Comparison of ENCODE assay signal across 14 cellular contexts in the genomic region with DNA sequence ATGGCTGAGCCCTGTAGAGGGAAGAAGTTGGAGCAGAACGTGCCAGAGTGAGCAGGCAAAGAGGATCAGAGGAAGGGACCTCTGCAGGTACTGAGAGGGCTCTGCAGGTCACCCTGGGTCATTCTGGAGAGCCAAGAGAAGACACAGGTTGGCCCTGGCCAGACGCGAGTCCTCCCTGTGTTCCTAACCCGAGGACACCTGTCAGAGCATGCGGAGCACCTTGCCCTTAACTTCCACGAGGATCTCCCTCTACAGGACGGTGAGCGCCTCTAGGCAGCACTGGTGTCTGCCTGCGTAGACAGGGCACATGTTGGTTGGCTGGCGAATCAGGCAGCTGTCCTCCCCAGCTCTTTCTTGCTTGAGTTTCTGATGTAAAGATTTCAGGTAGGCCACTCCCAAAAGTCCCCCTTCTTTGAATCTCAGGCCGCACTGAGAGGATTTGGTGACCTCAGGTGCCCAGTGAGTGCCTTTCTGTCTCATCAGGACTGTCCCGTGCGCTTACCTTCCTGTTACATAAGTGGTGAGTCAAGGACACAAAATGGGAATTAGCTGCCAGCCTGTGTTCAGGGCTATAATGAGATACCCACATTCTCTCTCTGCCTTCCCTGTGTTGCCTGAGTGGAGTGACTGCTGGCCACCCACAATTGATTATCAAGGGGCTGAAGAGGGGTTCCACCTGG. TPM values are rescaled to one million over a fixed set of nuclear protein-coding genes. Genes with fewer than 3 reads are reported as not detected.
A peak's percentile ranks its signal among the peaks of the same experiment; 100 is the strongest.
DNase-seq lines count a peak whose midpoint lies in the region; ATAC-seq, FAIRE-seq and TF ChIP-seq lines count a peak whose summit lies in the region.
"Had no signal": no experiment of that assay in that cellular context is flagged by ENCODE, and none has a peak within 500 bp of the region (broad histone marks: within the 10 kb centered on the region; RNA-seq: fewer than 3 reads in every experiment).

No MANE protein-coding gene starts in this region.

- no peaks in the 10 kb centered on the region for H3K27me3 Mint-ChIP-seq in chondrocyte (ENCODE audit: low read depth)

- TF ChIP-seq CTCF in WERI-Rb-1 (IDR thresholded peaks at IDR 0.05; ENCODE audit: low read depth, low read length) (no peak), chondrocyte (IDR thresholded peaks at IDR 0.05) (no peak), right lobe of liver (IDR thresholded peaks at IDR 0.05) (peak in 1 of 4 donors; percentile 13), suprapubic skin (IDR thresholded peaks at IDR 0.05) (no peak)

- no peaks in the 10 kb centered on the region for H3K9me3 Mint-ChIP-seq in chondrocyte (ENCODE audit: low read depth)
- H3K9me3 Mint-ChIP-seq: activated T-cell treated with anti-CD3 and anti-CD28 coated beads, Interleukin-2, amount 50 U/mL, for 4 hours had no signal

- no peaks in the 10 kb centered on the region for H3K27me3 ChIP-seq in WERI-Rb-1 (ENCODE audit: insufficient read depth, low read depth, severe bottlenecking)
- no peaks in the 10 kb centered on the region for H3K27me3 ChIP-seq in right lobe of liver
- no peaks in the 10 kb centered on the region for H3K27me3 ChIP-seq in suprapubic skin
- H3K27me3 ChIP-seq: brain microvascular endothelial cell had no signal

- peak; percentile 45 to 69 (median 60) for ATAC-seq in right lobe of liver
- no peak for ATAC-seq in GM21515 (IDR thresholded peaks at IDR 0.05; ENCODE audit: unreplicated experiment)
- ATAC-seq: activated T-cell treated with anti-CD3 and anti-CD28 coated beads, Interleukin-2, amount 50 U/mL, for 4 hours had no signal

- FAIRE-seq in GM12891 (lab: Jason Lieb, UNC): no peak
- FAIRE-seq: endothelial cell of umbilical vein had no signal

- H3K36me3 ChIP-seq in WERI-Rb-1 (peaks cover 62% of the 10 kb centered on the region), right lobe of liver (peaks cover 0 to 6% (median 0%) of the 10 kb centered on the region in 4 donors), suprapubic skin (peaks cover 15% of the 10 kb centered on the region)

- H3K4me3 Mint-ChIP-seq in chondrocyte (ENCODE audit: unreplicated experiment): no peak overlapping the region
- H3K4me3 Mint-ChIP-seq: activated T-cell treated with anti-CD3 and anti-CD28 coated beads, Interleukin-2, amount 50 U/mL, for 4 hours had no signal

- no peak overlapping the region for H3K27ac Mint-ChIP-seq in chondrocyte (ENCODE audit: unreplicated experiment)

- TF ChIP-seq POLR2A in right lobe of liver (IDR thresholded peaks at IDR 0.05) (no peak), suprapubic skin (IDR thresholded peaks at IDR 0.05) (no peak), GM12891 (IDR thresholded peaks at IDR 0.05; ENCODE audit: low read depth, low read length) (no peak)

- H3K4me1 Mint-ChIP-seq in chondrocyte (ENCODE audit: low read depth): peaks cover 25% of the 10 kb centered on the region

- DNase-seq in WERI-Rb-1 (peak; percentile 25), chondrocyte (ENCODE audit: low spot score) (peak; percentile 68), right lobe of liver (peak in 1 of 3 donors; percentile 70), suprapubic skin (ENCODE audit: low spot score in 2 of 2) (no peak), GM12891 (ENCODE audit: insufficient read length, low spot score) (no peak), KG1 (lab: John Stamatoyannopoulos, UW) (no peak)
- DNase-seq: activated T-cell treated with anti-CD3 and anti-CD28 coated beads, Interleukin-2, amount 50 U/mL, for 4 hours; brain microvascular endothelial cell; KBM-7; NCI-H2029 treated with DMSO at 0.1 percent for 48 hours; NK-92 treated with Interleukin-12 subunit alpha and Interleukin-12 subunit beta, amount 100 ng/mL, for 24 hours; SK-N-SH had no signal

- H3K4me3 ChIP-seq in WERI-Rb-1 (ENCODE audit: low read depth, low read length) (no peak overlapping the region), right lobe of liver (no peak overlapping the region), suprapubic skin (no peak overlapping the region)

- peaks cover 0 to 30% (median 13%) of the 10 kb centered on the region in 4 donors for H3K4me1 ChIP-seq in right lobe of liver
- H3K4me1 ChIP-seq in suprapubic skin: peaks cover 55% of the 10 kb centered on the region

- H3K9me3 ChIP-seq in WERI-Rb-1 (ENCODE audit: severe bottlenecking) (no peaks in the 10 kb centered on the region), right lobe of liver (no peaks in the 10 kb centered on the region), suprapubic skin (no peaks in the 10 kb centered on the region)
- H3K9me3 ChIP-seq: SK-N-SH had no signal

- intact Hi-C loops in right lobe of liver (cut with DNase I): no loop called here

- WGBS in right lobe of liver (ENCODE audit: insufficient coverage, low coverage, low lambda C conversion rate, missing lambda C conversion rate): 48% methylated on average over 7 of the region's 13 CpGs
- WGBS in suprapubic skin: 56% methylated on average over 3 of the region's 13 CpGs

- peaks cover 9% of the 10 kb centered on the region for H3K36me3 Mint-ChIP-seq in chondrocyte (ENCODE audit: low read depth)

- no peak for TF ChIP-seq EP300 in suprapubic skin (IDR thresholded peaks at IDR 0.05)

- peak overlapping the region; percentile 41 for H3K27ac ChIP-seq in WERI-Rb-1
- peak overlapping the region in 2 of 3 donors; percentile 13 to 40 for H3K27ac ChIP-seq in right lobe of liver
- H3K27ac ChIP-seq in suprapubic skin: peak overlapping the region; percentile 40
- H3K27ac ChIP-seq: brain microvascular endothelial cell had no signal

TF ChIP-seq in GM12891, 5 proteins besides CTCF, POLR2A, EP300 and RAD21:
- no peak for TF ChIP-seq POLR2AphosphoS5 (IDR thresholded peaks at IDR 0.05; ENCODE audit: low read depth, low read length)
- TF ChIP-seq PAX5 (IDR thresholded peaks at IDR 0.05; ENCODE audit: insufficient read depth, low read length, severe bottlenecking): no peak
- no peak for TF ChIP-seq POU2F2 (IDR thresholded peaks at IDR 0.05; ENCODE audit: low read depth, low read length)
- TF ChIP-seq TAF1 (IDR thresholded peaks at IDR 0.05; ENCODE audit: low read depth, low read length): no peak
- no peak for TF ChIP-seq SPI1 (IDR thresholded peaks at IDR 0.05; ENCODE audit: low read depth, low read length)

RNA-seq across cellular contexts. Expression of gene MPRIP, which starts 45.3 kb away (rescaled TPM):
- total RNA-seq in chondrocyte: 197 to 352 TPM (median 345 TPM) in 3 replicates
- total RNA-seq in right lobe of liver: 10 to 100 TPM; 39.0 to 97.6 (median 76.7) TPM
- total RNA-seq in suprapubic skin: 100 to 1,000 TPM; 122 to 207 (median 145) TPM
- polyA plus RNA-seq in GM12891 (2012; ENCODE audit: low read depth, missing spikeins): 68.5 TPM

Comparison
In these comparisons a context has a peak if more than half of its experiments do, and no peak if none do; other contexts are left out.
1. DNase-seq: peak in WERI-Rb-1 (single experiment) and chondrocyte (single experiment); none in suprapubic skin (0 of 2), GM12891 (single experiment) and KG1 (single experiment).
2. Peak in every context shown above with its lines, with median percentiles within 50 percentile points of each other: H3K27ac ChIP-seq.